Comparison of ENCODE assay signal across 18 cellular contexts in genomic region chr1:209191242-209191626, GRCh38.
"Had no signal": no experiment of that assay in that cellular context is flagged by ENCODE, and none has a peak within 500 bp of the region (broad histone marks: within the 10 kb centered on the region; RNA-seq: fewer than 3 reads in every experiment).

No MANE protein-coding gene starts in this region.

- H3K4me3 Mint-ChIP-seq: activated CD8-positive, alpha-beta T cell treated with anti-CD3 and anti-CD28 coated beads for 36 hours; activated T-cell treated with anti-CD3 and anti-CD28 coated beads, Interleukin-2, amount 50 U/mL, for 4 hours; activated T-helper 17 cell treated with anti-CD3 and anti-CD28 coated beads, Interleukin-2, amount 50 U/mL, for 72 hours; naive thymus-derived CD4-positive, alpha-beta T cell; T-helper 1 cell treated with Interleukin-12 subunit alpha and Interleukin-12 subunit beta and Interleukin-4 antibody, amounts not matched to agents 30 μg/mL and 1 μg/mL, for 36 hours had no signal

- H3K4me3 ChIP-seq: left lung, lung, ovary, spleen, suprapubic skin, tibial artery had no signal

- H3K27me3 Mint-ChIP-seq: progenitor cell of endocrine pancreas had no signal

- ATAC-seq: activated T-cell treated with anti-CD3 and anti-CD28 coated beads, Interleukin-2, amount 50 U/mL, for 4 hours; activated T-helper 17 cell treated with anti-CD3 and anti-CD28 coated beads, Interleukin-2, amount 50 U/mL, for 72 hours; naive thymus-derived CD4-positive, alpha-beta T cell had no signal

- H3K27ac ChIP-seq: left lung, ovary, spleen, suprapubic skin, tibial artery had no signal

- H3K4me1 ChIP-seq: left lung, spleen, suprapubic skin had no signal

- DNase-seq: activated CD4-positive, alpha-beta T cell treated with anti-CD3 and anti-CD28 coated beads, Interleukin-2, amount 50 U/mL, for 1 hour; activated CD4-positive, CD25-positive, alpha-beta regulatory T cell treated with anti-CD3 and anti-CD28 coated beads, Interleukin-2, amount 50 U/mL, for 72 hours; activated gamma-delta T cell treated with Interleukin-2 at 50 U/mL for 16 hours; activated naive CD4-positive, alpha-beta T cell treated with anti-CD3 and anti-CD28 coated beads, Interleukin-2, amount 50 U/mL, for 16 hours; activated T-cell treated with anti-CD3 and anti-CD28 coated beads, Interleukin-2, amount 50 U/mL, for 4 hours; naive thymus-derived CD4-positive, alpha-beta T cell; ovary; spleen; stimulated activated naive CD4-positive, alpha-beta T cell; T1000 had no signal

- H3K27me3 ChIP-seq: left lung, ovary, tibial artery had no signal

- H3K36me3 ChIP-seq: left lung, ovary, spleen, suprapubic skin, tibial artery had no signal

- H3K27ac Mint-ChIP-seq: activated CD8-positive, alpha-beta T cell treated with anti-CD3 and anti-CD28 coated beads for 36 hours; activated T-helper 17 cell treated with anti-CD3 and anti-CD28 coated beads, Interleukin-2, amount 50 U/mL, for 72 hours; naive thymus-derived CD4-positive, alpha-beta T cell; progenitor cell of endocrine pancreas; T-helper 1 cell treated with Interleukin-12 subunit alpha and Interleukin-12 subunit beta and Interleukin-4 antibody, amounts not matched to agents 30 μg/mL and 1 μg/mL, for 36 hours had no signal

- H3K4me1 Mint-ChIP-seq: activated T-helper 17 cell treated with anti-CD3 and anti-CD28 coated beads, Interleukin-2, amount 50 U/mL, for 72 hours; naive thymus-derived CD4-positive, alpha-beta T cell had no signal

- H3K9me3 ChIP-seq: ovary had no signal
